31 cellular contexts compared by ENCODE assay signal in the genomic region with DNA sequence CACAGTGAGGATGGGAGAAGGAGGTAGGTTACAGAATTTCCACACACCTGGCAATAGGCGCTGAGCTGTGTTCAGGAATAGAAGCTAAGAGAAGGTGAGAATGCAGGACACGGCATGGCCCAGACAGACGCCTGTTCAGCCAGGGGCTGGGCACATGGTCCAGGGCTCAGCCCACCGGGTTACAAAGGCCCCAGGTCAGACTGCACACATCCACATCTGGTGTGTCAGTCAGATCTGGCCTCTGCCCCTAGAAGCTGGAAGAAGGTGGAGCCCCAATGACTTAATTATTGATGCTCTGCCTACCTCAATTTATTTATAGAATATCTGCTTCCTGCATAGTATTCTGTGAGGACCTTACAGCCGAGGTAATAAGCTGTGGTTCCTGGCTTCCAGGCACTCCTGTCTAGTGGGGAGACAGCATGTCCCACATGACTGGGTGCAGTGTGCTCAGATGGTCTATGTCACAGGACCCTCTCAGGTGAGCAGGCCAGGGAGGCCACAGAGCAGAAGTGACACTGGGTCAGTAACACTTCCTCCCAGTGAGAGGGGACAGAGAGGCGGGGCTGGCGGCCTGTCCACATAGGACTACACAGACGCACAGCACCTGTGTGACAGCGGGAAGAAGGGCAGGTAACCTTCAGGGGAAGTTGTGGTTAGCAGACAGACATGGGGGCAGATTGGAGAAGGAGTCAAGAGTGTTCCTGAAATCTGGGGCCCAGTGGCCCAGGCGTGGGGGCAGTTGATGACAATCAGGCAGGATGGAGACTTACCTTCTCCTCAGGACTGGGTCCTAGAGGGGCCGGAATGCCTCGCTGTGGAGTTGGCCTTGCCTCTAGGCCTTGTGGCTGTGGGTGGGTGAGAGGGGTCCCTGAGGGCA. TPM values are rescaled to one million over a fixed set of nuclear protein-coding genes. Genes with fewer than 3 reads are reported as not detected.
DNase-seq lines count a peak whose midpoint lies in the region; ATAC-seq, FAIRE-seq and TF ChIP-seq lines count a peak whose summit lies in the region.
"Had no signal": no experiment of that assay in that cellular context is flagged by ENCODE, and none has a peak within 500 bp of the region (broad histone marks: within the 10 kb centered on the region; RNA-seq: fewer than 3 reads in every experiment).

No MANE protein-coding gene starts in this region.

- TF ChIP-seq EP300 in gastroesophageal sphincter (IDR thresholded peaks at IDR 0.05), result no peak

- TF ChIP-seq POLR2A in GM12891 (IDR thresholded peaks at IDR 0.05; ENCODE audit: low read depth, low read length) (no peak), Peyer's patch (IDR thresholded peaks at IDR 0.05) (no peak), gastroesophageal sphincter (IDR thresholded peaks at IDR 0.05) (no peak), erythroblast (IDR thresholded peaks at IDR 0.05; ENCODE audit: low read length) (no peak)

- H3K4me1 ChIP-seq in Peyer's patch (peaks cover 0 to under 1% (median 0%) of the 10 kb centered on the region in 4 donors), gastroesophageal sphincter (no peaks in the 10 kb centered on the region)
- H3K4me1 ChIP-seq: suprapubic skin had no signal

- H3K4me1 Mint-ChIP-seq in stimulated activated effector memory CD8-positive, alpha-beta T cell treated with anti-CD3 and anti-CD28 coated beads, Interleukin-12 subunit alpha, Interleukin-12 subunit beta, amount 100 ng/mL, for 72 hours, result peaks cover 20% of the 10 kb centered on the region

- peak overlapping the region; percentile 63 for H3K27ac Mint-ChIP-seq in stimulated activated effector memory CD8-positive, alpha-beta T cell treated with anti-CD3 and anti-CD28 coated beads, Interleukin-12 subunit alpha, Interleukin-12 subunit beta, amount 100 ng/mL, for 72 hours
- H3K27ac Mint-ChIP-seq: activated CD8-positive, alpha-beta T cell treated with anti-CD3 and anti-CD28 coated beads, Interleukin-2, amount 10 ng/mL, durations not matched to agents 7 days and 5 days; activated naive CD8-positive, alpha-beta T cell; progenitor cell of endocrine pancreas had no signal

- H3K36me3 Mint-ChIP-seq in stimulated activated effector memory CD8-positive, alpha-beta T cell treated with anti-CD3 and anti-CD28 coated beads, Interleukin-12 subunit alpha, Interleukin-12 subunit beta, amount 100 ng/mL, for 72 hours, result no peaks in the 10 kb centered on the region

- H3K36me3 ChIP-seq in Peyer's patch (no peaks in the 10 kb centered on the region), gastroesophageal sphincter (peaks cover 0 to 23% of the 10 kb centered on the region in 2 donors)
- H3K36me3 ChIP-seq: suprapubic skin had no signal

- FAIRE-seq in GM12891 (lab: Jason Lieb, UNC), result peak; percentile 65
- FAIRE-seq: bronchial epithelial cell, colon, islet of Langerhans, urothelium cell line had no signal

- H3K27ac ChIP-seq in Peyer's patch (no peak overlapping the region), gastroesophageal sphincter (no peak overlapping the region)
- H3K27ac ChIP-seq: epithelial cell of prostate, HL-60, suprapubic skin had no signal

- 92 to 95% methylated on average over 7 to 10 of the region's 12 CpGs for WGBS in gastroesophageal sphincter (ENCODE audit: low coverage in 1 of 2), 2 donors

- no peak overlapping the region for H3K4me3 Mint-ChIP-seq in stimulated activated effector memory CD8-positive, alpha-beta T cell treated with anti-CD3 and anti-CD28 coated beads, Interleukin-12 subunit alpha, Interleukin-12 subunit beta, amount 100 ng/mL, for 72 hours
- H3K4me3 Mint-ChIP-seq: activated CD8-positive, alpha-beta T cell treated with anti-CD3 and anti-CD28 coated beads, Interleukin-2, amount 10 ng/mL, durations not matched to agents 7 days and 5 days; activated naive CD8-positive, alpha-beta T cell had no signal

- no peak overlapping the region for H3K4me3 ChIP-seq in Peyer's patch
- H3K4me3 ChIP-seq in gastroesophageal sphincter, result no peak overlapping the region
- H3K4me3 ChIP-seq: suprapubic skin had no signal

- DNase-seq in GM12891 (ENCODE audit: insufficient read length, low spot score) (no peak), Peyer's patch (peak in 2 of 3 donors; percentile 30 to 45), cerebellar cortex (ENCODE audit: low spot score) (no peak), NCI-H2171 treated with DMSO at 0.1 percent for 48 hours (lab: John Stamatoyannopoulos, UW) (no peak), erythroblast (lab: John Stamatoyannopoulos, UW) (no peak)
- no peak for DNase-seq in stimulated activated effector memory CD8-positive, alpha-beta T cell treated with anti-CD3 and anti-CD28 coated beads, Interleukin-12 subunit alpha, Interleukin-12 subunit beta, amount 100 ng/mL, for 72 hours (ENCODE audit: low spot score in 2 of 2)
- DNase-seq: activated CD4-positive, CD25-positive, alpha-beta regulatory T cell treated with anti-CD3 and anti-CD28 coated beads, Interleukin-2, amount 50 U/mL, for 72 hours; activated CD8-positive, alpha-beta T cell treated with anti-CD3 and anti-CD28 coated beads, Interleukin-2, amount 10 ng/mL, durations not matched to agents 7 days and 5 days; activated effector memory CD4-positive, alpha-beta T cell treated with anti-CD3 and anti-CD28 coated beads, Interleukin-2, amount 50 U/mL, for 16 hours; activated T-cell treated with anti-CD3 and anti-CD28 coated beads for 4 hours; anterior cingulate cortex; DMS153; effector CD8-positive, alpha-beta T cell; HCEC 1CT; left ventricle myocardium superior; NCI-H1930; NCI-H524; PC-3; Right ventricle myocardium superior; stimulated activated CD4-positive, alpha-beta T cell treated with anti-CD3 and anti-CD28 coated beads, Interleukin-4, amount 100 ng/mL, for 24 hours; T-helper 2 cell had no signal

- H3K9me3 Mint-ChIP-seq in stimulated activated effector memory CD8-positive, alpha-beta T cell treated with anti-CD3 and anti-CD28 coated beads, Interleukin-12 subunit alpha, Interleukin-12 subunit beta, amount 100 ng/mL, for 72 hours, result no peaks in the 10 kb centered on the region

- no peaks in the 10 kb centered on the region for H3K27me3 ChIP-seq in Peyer's patch
- no peaks in the 10 kb centered on the region for H3K27me3 ChIP-seq in gastroesophageal sphincter
- H3K27me3 ChIP-seq: suprapubic skin had no signal

- H3K9me3 ChIP-seq in Peyer's patch (no peaks in the 10 kb centered on the region), gastroesophageal sphincter (no peaks in the 10 kb centered on the region)
- H3K9me3 ChIP-seq: suprapubic skin had no signal

- no peak for TF ChIP-seq CTCF in Peyer's patch (IDR thresholded peaks at IDR 0.05)
- no peak for TF ChIP-seq CTCF in gastroesophageal sphincter (IDR thresholded peaks at IDR 0.05)

- peak; percentile 33 for ATAC-seq in gastroesophageal sphincter
- ATAC-seq in stimulated activated effector memory CD8-positive, alpha-beta T cell treated with anti-CD3 and anti-CD28 coated beads, Interleukin-12 subunit alpha, Interleukin-12 subunit beta, amount 100 ng/mL, for 72 hours, result no peak
- ATAC-seq: activated CD8-positive, alpha-beta T cell treated with anti-CD3 and anti-CD28 coated beads, Interleukin-2, amount 10 ng/mL, durations not matched to agents 7 days and 5 days; left ventricle myocardium superior; PC-3 had no signal

TF ChIP-seq in GM12891, 5 proteins besides CTCF, POLR2A, EP300 and RAD21:
- no peak for TF ChIP-seq POU2F2 (IDR thresholded peaks at IDR 0.05; ENCODE audit: low read depth, low read length)
- TF ChIP-seq SPI1 (IDR thresholded peaks at IDR 0.05; ENCODE audit: low read depth, low read length), result peak; percentile 61

RNA-seq across cellular contexts. Expression of a gene that starts 38.6 kb away (rescaled TPM):
- 3.7 TPM for polyA plus RNA-seq in GM12891 (2012; ENCODE audit: low read depth, missing spikeins)
- total RNA-seq in Peyer's patch (10 to 100 TPM; 30.1 to 54.5 (median 44.6) TPM), gastroesophageal sphincter (10 to 100 TPM; 20.1 to 86.7 (median 31.9) TPM)

Comparison
In these comparisons a context has a peak if more than half of its experiments do, and no peak if none do; other contexts are left out.
1. DNase-seq: peak in Peyer's patch (2 of 3); none in GM12891 (single experiment), stimulated activated effector memory CD8-positive, alpha-beta T cell treated with anti-CD3 and anti-CD28 coated beads, Interleukin-12 subunit alpha, Interleukin-12 subunit beta, amount 100 ng/mL, for 72 hours (0 of 2), cerebellar cortex (single experiment), NCI-H2171 treated with DMSO at 0.1 percent for 48 hours (single experiment) and erythroblast (0 of 2).